2 cellular contexts compared by ENCODE assay signal in genomic region chr17:42878924-42879595, GRCh38.
TF ChIP-seq lines count a peak whose summit lies in the region.

No MANE protein-coding gene starts in this region.

TF ChIP-seq in HepG2, 621 proteins besides CTCF, POLR2A, EP300 and RAD21 (continues in another document):
- TF ChIP-seq ZNF564 (CRISPR knock-in tag; IDR thresholded peaks at IDR 0.05), result no peak
- no peak for TF ChIP-seq ZNF569 (CRISPR knock-in tag; IDR thresholded peaks at IDR 0.05; ENCODE audit: borderline replicate concordance)
- TF ChIP-seq WIZ (CRISPR knock-in tag; IDR thresholded peaks at IDR 0.05), result no peak
- TF ChIP-seq MIXL1 (CRISPR knock-in tag; IDR thresholded peaks at IDR 0.05), result no peak
- TF ChIP-seq ZNF121 (CRISPR knock-in tag; IDR thresholded peaks at IDR 0.05), result peak; percentile 95
- TF ChIP-seq SP140L (CRISPR knock-in tag; IDR thresholded peaks at IDR 0.05; ENCODE audit: borderline replicate concordance), result no peak
- peak; percentile 96 for TF ChIP-seq ZNF770 (CRISPR knock-in tag; IDR thresholded peaks at IDR 0.05)
- TF ChIP-seq RORA (CRISPR knock-in tag; IDR thresholded peaks at IDR 0.05), result no peak
- TF ChIP-seq, protein P1, sequence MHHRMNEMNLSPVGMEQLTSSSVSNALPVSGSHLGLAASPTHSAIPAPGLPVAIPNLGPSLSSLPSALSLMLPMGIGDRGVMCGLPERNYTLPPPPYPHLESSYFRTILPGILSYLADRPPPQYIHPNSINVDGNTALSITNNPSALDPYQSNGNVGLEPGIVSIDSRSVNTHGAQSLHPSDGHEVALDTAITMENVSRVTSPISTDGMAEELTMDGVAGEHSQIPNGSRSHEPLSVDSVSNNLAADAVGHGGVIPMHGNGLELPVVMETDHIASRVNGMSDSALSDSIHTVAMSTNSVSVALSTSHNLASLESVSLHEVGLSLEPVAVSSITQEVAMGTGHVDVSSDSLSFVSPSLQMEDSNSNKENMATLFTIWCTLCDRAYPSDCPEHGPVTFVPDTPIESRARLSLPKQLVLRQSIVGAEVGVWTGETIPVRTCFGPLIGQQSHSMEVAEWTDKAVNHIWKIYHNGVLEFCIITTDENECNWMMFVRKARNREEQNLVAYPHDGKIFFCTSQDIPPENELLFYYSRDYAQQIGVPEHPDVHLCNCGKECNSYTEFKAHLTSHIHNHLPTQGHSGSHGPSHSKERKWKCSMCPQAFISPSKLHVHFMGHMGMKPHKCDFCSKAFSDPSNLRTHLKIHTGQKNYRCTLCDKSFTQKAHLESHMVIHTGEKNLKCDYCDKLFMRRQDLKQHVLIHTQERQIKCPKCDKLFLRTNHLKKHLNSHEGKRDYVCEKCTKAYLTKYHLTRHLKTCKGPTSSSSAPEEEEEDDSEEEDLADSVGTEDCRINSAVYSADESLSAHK (CRISPR knock-in tag; IDR thresholded peaks at IDR 0.05; ENCODE audit: borderline replicate concordance), result no peak
- no peak for TF ChIP-seq ZNF780A (CRISPR knock-in tag; IDR thresholded peaks at IDR 0.05)
- TF ChIP-seq ZNF607 (CRISPR knock-in tag; IDR thresholded peaks at IDR 0.05; ENCODE audit: borderline replicate concordance), result no peak
- TF ChIP-seq SAFB2 (CRISPR knock-in tag; IDR thresholded peaks at IDR 0.05; ENCODE audit: borderline replicate concordance, low read depth), result no peak
- TF ChIP-seq FIP1L1 (IDR thresholded peaks at IDR 0.05; ENCODE audit: borderline replicate concordance, insufficient read depth, low read depth, low read length), result no peak
- TF ChIP-seq, protein P2, sequence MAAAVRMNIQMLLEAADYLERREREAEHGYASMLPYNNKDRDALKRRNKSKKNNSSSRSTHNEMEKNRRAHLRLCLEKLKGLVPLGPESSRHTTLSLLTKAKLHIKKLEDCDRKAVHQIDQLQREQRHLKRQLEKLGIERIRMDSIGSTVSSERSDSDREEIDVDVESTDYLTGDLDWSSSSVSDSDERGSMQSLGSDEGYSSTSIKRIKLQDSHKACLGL (CRISPR knock-in tag; IDR thresholded peaks at IDR 0.05), result no peak
- TF ChIP-seq RBM22 (optimal IDR thresholded peaks at IDR 0.05; ENCODE audit: low read length), result no peak
- TF ChIP-seq TOPORS (CRISPR knock-in tag; IDR thresholded peaks at IDR 0.05), result no peak
- TF ChIP-seq ZNF329 (CRISPR knock-in tag; IDR thresholded peaks at IDR 0.05; ENCODE audit: low read depth), result no peak
- no peak for TF ChIP-seq SPEN (CRISPR knock-in tag; IDR thresholded peaks at IDR 0.05; ENCODE audit: low read depth)
- TF ChIP-seq DMTF1 (CRISPR knock-in tag; IDR thresholded peaks at IDR 0.05), result no peak
- TF ChIP-seq NR2F6 (IDR thresholded peaks at IDR 0.05), result 0 out of 2 replicates have a peak, but pooled peaks have one; percentile 26
- TF ChIP-seq NR2F6 (CRISPR knock-in tag; IDR thresholded peaks at IDR 0.05), result no peak
- no peak for TF ChIP-seq TARDBP (CRISPR knock-in tag; IDR thresholded peaks at IDR 0.05)
- no peak for TF ChIP-seq ZNF451 (CRISPR knock-in tag; IDR thresholded peaks at IDR 0.05)

TF ChIP-seq in liver, 16 proteins besides CTCF, POLR2A, EP300 and RAD21:
- TF ChIP-seq REST (IDR thresholded peaks at IDR 0.05) (no peak), FOXA1 (IDR thresholded peaks at IDR 0.05) (no peak), RXRA (IDR thresholded peaks at IDR 0.05) (no peak), EGR1 (IDR thresholded peaks at IDR 0.05; ENCODE audit: low read depth in 2 of 2) (no peak), JUND (IDR thresholded peaks at IDR 0.05) (no peak), GABPA (IDR thresholded peaks at IDR 0.05 in 1 of 2, conservative IDR thresholded peaks at IDR 0.05 in 1 of 2) (no peak), TAF1 (conservative IDR thresholded peaks at IDR 0.05) (no peak)
- TF ChIP-seq, protein P3, sequence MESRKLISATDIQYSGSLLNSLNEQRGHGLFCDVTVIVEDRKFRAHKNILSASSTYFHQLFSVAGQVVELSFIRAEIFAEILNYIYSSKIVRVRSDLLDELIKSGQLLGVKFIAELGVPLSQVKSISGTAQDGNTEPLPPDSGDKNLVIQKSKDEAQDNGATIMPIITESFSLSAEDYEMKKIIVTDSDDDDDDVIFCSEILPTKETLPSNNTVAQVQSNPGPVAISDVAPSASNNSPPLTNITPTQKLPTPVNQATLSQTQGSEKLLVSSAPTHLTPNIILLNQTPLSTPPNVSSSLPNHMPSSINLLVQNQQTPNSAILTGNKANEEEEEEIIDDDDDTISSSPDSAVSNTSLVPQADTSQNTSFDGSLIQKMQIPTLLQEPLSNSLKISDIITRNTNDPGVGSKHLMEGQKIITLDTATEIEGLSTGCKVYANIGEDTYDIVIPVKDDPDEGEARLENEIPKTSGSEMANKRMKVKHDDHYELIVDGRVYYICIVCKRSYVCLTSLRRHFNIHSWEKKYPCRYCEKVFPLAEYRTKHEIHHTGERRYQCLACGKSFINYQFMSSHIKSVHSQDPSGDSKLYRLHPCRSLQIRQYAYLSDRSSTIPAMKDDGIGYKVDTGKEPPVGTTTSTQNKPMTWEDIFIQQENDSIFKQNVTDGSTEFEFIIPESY (IDR thresholded peaks at IDR 0.05), result no peak
- TF ChIP-seq, protein P4, sequence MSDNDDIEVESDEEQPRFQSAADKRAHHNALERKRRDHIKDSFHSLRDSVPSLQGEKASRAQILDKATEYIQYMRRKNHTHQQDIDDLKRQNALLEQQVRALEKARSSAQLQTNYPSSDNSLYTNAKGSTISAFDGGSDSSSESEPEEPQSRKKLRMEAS (IDR thresholded peaks at IDR 0.05), result no peak
